Comparison of ENCODE assay signal across 30 cellular contexts in the genomic region with DNA sequence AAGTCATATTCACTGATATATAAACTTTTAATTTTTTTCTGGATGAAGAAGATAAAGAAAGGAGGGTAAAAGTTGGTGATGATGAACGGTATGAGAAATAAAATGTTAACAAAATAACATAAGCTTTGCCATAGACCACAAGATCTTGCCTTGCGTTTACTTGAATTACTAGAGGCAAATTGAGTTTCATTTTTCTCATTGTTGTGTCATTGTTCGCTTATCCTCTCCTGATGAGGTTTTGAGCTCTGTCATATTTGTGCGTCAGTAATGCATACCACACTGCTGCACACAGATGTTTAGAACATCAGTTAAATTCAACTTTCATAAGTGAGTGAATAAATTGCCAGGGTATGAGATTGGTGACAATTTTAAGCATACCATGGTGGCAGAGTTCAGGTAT.
"Had no signal": no experiment of that assay in that cellular context is flagged by ENCODE, and none has a peak within 500 bp of the region (broad histone marks: within the 10 kb centered on the region; RNA-seq: fewer than 3 reads in every experiment).

No MANE protein-coding gene starts in this region.

- H3K9me3 ChIP-seq: body of pancreas had no signal

- H3K4me3 ChIP-seq: body of pancreas, breast epithelium had no signal

- ATAC-seq: activated CD8-positive, alpha-beta T cell treated with anti-CD3 and anti-CD28 coated beads for 36 hours; activated naive CD4-positive, alpha-beta T cell treated with anti-CD3 and anti-CD28 coated beads, Interleukin-2, amount 50 U/mL, for 72 hours; activated T-cell treated with anti-CD3 and anti-CD28 coated beads, Interleukin-2, amount 50 U/mL, for 4 hours; activated T-cell treated with anti-CD3 and anti-CD28 coated beads, Interleukin-2, amount 50 U/mL, for 72 hours; activated T-helper 17 cell treated with anti-CD3 and anti-CD28 coated beads, Interleukin-2, amount 50 U/mL, for 72 hours; body of pancreas had no signal

- H3K27ac ChIP-seq: body of pancreas, brain microvascular endothelial cell, breast epithelium, VCaP had no signal

- H3K27me3 ChIP-seq: body of pancreas, brain microvascular endothelial cell, breast epithelium had no signal

- DNase-seq: activated B cell treated with CpG ODN at 0.5 μM for 24 hours; activated CD4-positive, alpha-beta memory T cell treated with anti-CD3 and anti-CD28 coated beads for 36 hours; activated CD4-positive, alpha-beta T cell treated with anti-CD3 and anti-CD28 coated beads for 4 hours; activated CD4-positive, alpha-beta T cell treated with anti-CD3 and anti-CD28 coated beads, Interleukin-2, amount 10 ng/mL, durations not matched to agents 24 days and 14 days; activated CD4-positive, alpha-beta T cell treated with anti-CD3 and anti-CD28 coated beads, Interleukin-2, amount 50 U/mL, for 1 hour; activated CD4-positive, alpha-beta T cell treated with anti-CD3 and anti-CD28 coated beads, Interleukin-2, amount 50 U/mL, for 4 hours; activated CD4-positive, CD25-positive, alpha-beta regulatory T cell treated with anti-CD3 and anti-CD28 coated beads, Interleukin-2, amount 50 U/mL, for 72 hours; activated CD8-positive, alpha-beta memory T cell treated with anti-CD3 and anti-CD28 coated beads, Interleukin-2, amount 50 U/mL, for 4 hours; activated CD8-positive, alpha-beta T cell treated with anti-CD3 and anti-CD28 coated beads for 36 hours; activated effector memory CD4-positive, alpha-beta T cell treated with anti-CD3 and anti-CD28 coated beads, Interleukin-2, amount 50 U/mL, for 16 hours; activated gamma-delta T cell treated with Interleukin-2 at 50 U/mL for 16 hours; activated naive CD4-positive, alpha-beta T cell; activated naive CD4-positive, alpha-beta T cell treated with anti-CD3 and anti-CD28 coated beads for 36 hours; activated naive CD4-positive, alpha-beta T cell treated with anti-CD3 and anti-CD28 coated beads, Interleukin-2, amount 50 U/mL, for 16 hours; activated naive CD8-positive, alpha-beta T cell treated with anti-CD3 and anti-CD28 coated beads for 36 hours; activated T-cell treated with anti-CD3 and anti-CD28 coated beads for 4 hours; activated T-cell treated with anti-CD3 and anti-CD28 coated beads, Interleukin-2, amount 50 U/mL, for 1 hour; activated T-cell treated with anti-CD3 and anti-CD28 coated beads, Interleukin-2, amount 50 U/mL, for 4 hours; activated T-cell treated with anti-CD3 and anti-CD28 coated beads, Interleukin-2, amount 50 U/mL, for 72 hours; aorta; body of pancreas; brain microvascular endothelial cell; central memory CD4-positive, alpha-beta T cell; T-helper 1 cell; T-helper 2 cell; T-helper 9 cell had no signal

- H3K4me1 ChIP-seq: body of pancreas, breast epithelium had no signal

- H3K36me3 ChIP-seq: brain microvascular endothelial cell, breast epithelium had no signal
